ENCODE assay signal across 8 cellular contexts in the genomic region with DNA sequence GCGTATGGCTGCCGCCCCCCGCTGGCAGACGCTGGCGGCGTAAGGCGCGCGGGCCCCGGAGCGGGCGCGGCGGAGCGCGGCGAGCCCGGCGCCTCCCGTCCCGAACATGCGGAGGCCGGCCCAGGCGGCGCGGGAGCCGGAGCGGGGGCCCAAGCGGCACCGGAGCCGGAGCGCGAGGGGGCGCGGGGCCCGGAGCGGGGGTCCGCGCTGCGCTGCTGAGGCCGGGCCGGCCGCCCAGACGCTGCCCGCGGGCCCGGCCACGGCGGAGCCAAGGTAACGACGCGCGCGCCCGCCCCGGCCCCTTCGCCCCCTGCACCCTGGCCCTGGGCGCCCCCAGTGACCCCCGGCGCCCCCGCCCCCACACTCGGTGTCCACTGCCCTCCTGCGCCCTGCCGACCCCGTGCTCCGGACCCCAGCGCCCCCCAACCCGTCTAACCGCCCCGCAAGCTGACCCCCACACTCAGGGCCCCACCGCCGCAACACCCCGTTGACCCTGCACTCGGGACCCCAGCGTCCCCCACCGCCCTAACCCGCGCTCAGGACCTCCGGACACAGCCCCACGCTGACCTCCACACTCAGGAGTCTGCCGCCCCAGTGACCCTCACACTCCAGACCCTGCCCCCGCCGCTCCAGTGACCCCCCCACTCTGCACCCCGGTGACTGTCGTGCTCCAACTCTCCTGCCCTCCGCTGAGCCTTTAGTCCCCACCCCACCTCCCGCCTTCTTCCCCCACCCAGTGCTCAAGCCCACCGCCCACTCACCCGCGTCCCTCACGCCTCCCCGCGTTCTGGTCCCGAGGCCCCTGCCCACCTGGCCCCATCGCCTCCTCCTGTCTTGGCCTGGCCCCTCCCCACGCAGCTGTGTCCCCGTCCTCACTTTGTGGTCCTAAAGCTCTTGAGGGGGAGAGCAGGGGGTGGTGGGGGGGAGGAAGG. TPM values are rescaled to one million over a fixed set of nuclear protein-coding genes. Genes with fewer than 3 reads are reported as not detected.
DNase-seq lines count a peak whose midpoint lies in the region; ATAC-seq and TF ChIP-seq lines count a peak whose summit lies in the region.

A gene (plus strand): TSS at position 27 of the 932 bp plus-strand sequence. CDS start 28,601 bp downstream, outside the sequence.

- TF ChIP-seq POLR2A in right lobe of liver (IDR thresholded peaks at IDR 0.05), result no peak

- in situ Hi-C loops in mammary epithelial cell (cut with MboI; ENCODE audit: low sequenced_read_pairs in 2 of 2), result no loop called here

- H3K4me3 ChIP-seq in MG63 (peak within 1 kb of the TSS; percentile 64), mammary epithelial cell (replicated peaks in 1 of 3; ENCODE audit: insufficient read depth in 1 of 3, low read depth in 2 of 3, low read length in 3 of 3) (peak within 1 kb of the TSS; percentile 60 to 91 (median 86)), right lobe of liver (peak within 1 kb of the TSS; percentile 54 to 85 (median 68)), thoracic aorta (peak within 1 kb of the TSS; percentile 86)

- WGBS in mammary epithelial cell (ENCODE audit: low coverage, missing lambda C conversion rate), result 0% methylated on average over 5 of the region's 97 CpGs
- 0% methylated on average over 15 of the region's 97 CpGs for WGBS in right lobe of liver (ENCODE audit: insufficient coverage, low coverage, low lambda C conversion rate, missing lambda C conversion rate)

- intact Hi-C loops in mammary epithelial cell (cut with micrococcal nuclease) (loop anchor here (2.0 kb wide), 1 partner anchor 75 kb away; no protein-coding TSS in a partner anchor), right lobe of liver (cut with DNase I) (no loop called here)

- H3K27me3 ChIP-seq in MG63 (no peaks in the 10 kb centered on the region), mammary epithelial cell (ENCODE audit: insufficient read depth, low read length) (no peaks in the 10 kb centered on the region), right lobe of liver (no peaks in the 10 kb centered on the region), thoracic aorta (replicated peaks; ENCODE audit: insufficient read depth) (no peaks in the 10 kb centered on the region)

- peak within 1 kb of the TSS; percentile 75 for H2AFZ ChIP-seq in mammary epithelial cell (ENCODE audit: low read depth, low read length)

- dilution Hi-C loops in mammary epithelial cell (cut with HindIII; ENCODE audit: low sequenced_read_pairs), result no loop called here

- peak in 1 of 4 donors; percentile 3 for ATAC-seq in right lobe of liver
- ATAC-seq in thoracic aorta (ENCODE audit: insufficient number of reproducible peaks, low FRiP score, low read depth), result no peak

- H4K20me1 ChIP-seq in mammary epithelial cell (ENCODE audit: insufficient read depth, low read length), result peaks cover 12% of the 10 kb centered on the region

- H3K9me3 ChIP-seq in MG63, result no peaks in the 10 kb centered on the region
- H3K9me3 ChIP-seq in mammary epithelial cell (replicated peaks; ENCODE audit: insufficient read depth, low read length), result no peaks in the 10 kb centered on the region
- H3K9me3 ChIP-seq in right lobe of liver, result no peaks in the 10 kb centered on the region
- H3K9me3 ChIP-seq in thoracic aorta, result no peaks in the 10 kb centered on the region

- CTCF ChIA-PET in mammary epithelial cell (lab: Charles Lee; ENCODE audit: low non-redundant PET), result no interaction called here

- DNase-seq in activated T-cell treated with anti-CD3 and anti-CD28 coated beads for 1 hour (ENCODE audit: low read depth) (peak; percentile 26), MG63 (no peak), mammary epithelial cell (no peak), right lobe of liver (peak in 2 of 3 donors; percentile 51 to 70), thoracic aorta (ENCODE audit: low spot score) (no peak), SK-N-DZ (ENCODE audit: low spot score) (no peak), DMS79 treated with DMSO at 0.1 percent for 48 hours (lab: John Stamatoyannopoulos, UW) (no peak)
- DNase-seq in activated T-cell treated with anti-CD3 and anti-CD28 coated beads, Interleukin-2, amount 50 U/mL, for 1 hour, result no peak

- H3K4me1 ChIP-seq in mammary epithelial cell (ENCODE audit: insufficient read depth, low read length), result peaks cover 36% of the 10 kb centered on the region
- H3K4me1 ChIP-seq in right lobe of liver, result peaks cover 0 to 6% (median 2%) of the 10 kb centered on the region in 4 donors
- peaks cover 16 to 26% of the 10 kb centered on the region in 2 donors for H3K4me1 ChIP-seq in thoracic aorta (ENCODE audit: control insufficient read depth in 1 of 2, low read depth in 2 of 2)

- peak within 1 kb of the TSS; percentile 89 for H3K9ac ChIP-seq in mammary epithelial cell (ENCODE audit: insufficient read depth, low read length)

- peaks cover 53% of the 10 kb centered on the region for H3K79me2 ChIP-seq in mammary epithelial cell (ENCODE audit: insufficient read depth, low read length)

- no TSS peak for BruUV-seq in mammary epithelial cell (replicated peaks; lab: Mats Ljungman, UMichigan)

- no peaks in the 10 kb centered on the region for H3K36me3 ChIP-seq in MG63
- H3K36me3 ChIP-seq in mammary epithelial cell (ENCODE audit: insufficient read depth, low read length), result no peaks in the 10 kb centered on the region
- no peaks in the 10 kb centered on the region for H3K36me3 ChIP-seq in right lobe of liver
- no peaks in the 10 kb centered on the region for H3K36me3 ChIP-seq in thoracic aorta

- H3K27ac ChIP-seq in mammary epithelial cell (ENCODE audit: insufficient read depth, low read depth, low read length) (peak within 1 kb of the TSS; percentile 89), right lobe of liver (peak within 1 kb of the TSS; percentile 84 to 92 (median 92)), thoracic aorta (peak within 1 kb of the TSS; percentile 100)

- TF ChIP-seq CTCF in mammary epithelial cell (conservative IDR thresholded peaks at IDR 0.05 in 1 of 2, IDR thresholded peaks at IDR 0.05 in 1 of 2; ENCODE audit: extremely low read depth in 1 of 2, insufficient read depth in 1 of 2, low read depth in 1 of 2, low read length in 2 of 2) (no peak), right lobe of liver (IDR thresholded peaks at IDR 0.05) (peak in 2 of 4 donors; percentile 29 to 53), thoracic aorta (IDR thresholded peaks at IDR 0.05) (no peak)

- H3K4me2 ChIP-seq in mammary epithelial cell (ENCODE audit: insufficient read depth, low read depth, low read length), result peak within 1 kb of the TSS; percentile 95

RNA-seq across cellular contexts. Expression of the gene that starts here (rescaled TPM):
- 20.1 and 34.5 TPM in 2 replicates for total RNA-seq in MG63 (2014; rRNA removed; shearing (Covaris generic); ENCODE audit: low replicate concordance)
- 10 to 100 TPM; 63.5 to 70.8 TPM for total RNA-seq in mammary epithelial cell
- 57.6 TPM for polyA plus RNA-seq in mammary epithelial cell
- 55.0 TPM for polyA minus RNA-seq in mammary epithelial cell
- 10 to 100 TPM; 14.4 to 35.2 (median 22.6) TPM for total RNA-seq in right lobe of liver
- total RNA-seq in thoracic aorta, result 10 to 100 TPM; 55.5 to 92.4 TPM
- polyA plus RNA-seq in SK-N-DZ (2014; cell fraction: cytosol; rRNA removed), result 89.9 and 99.4 TPM in 2 replicates
- 481 and 510 TPM in 2 replicates for polyA plus RNA-seq in SK-N-DZ (2014; cell fraction: nucleus; rRNA removed)

Comparison
In these comparisons a context has a peak if more than half of its experiments do, and no peak if none do; other contexts are left out.
1. DNase-seq: peak in activated T-cell treated with anti-CD3 and anti-CD28 coated beads for 1 hour (single experiment) and right lobe of liver (2 of 3); none in activated T-cell treated with anti-CD3 and anti-CD28 coated beads, Interleukin-2, amount 50 U/mL, for 1 hour (single experiment), MG63 (single experiment), mammary epithelial cell (single experiment), thoracic aorta (single experiment), SK-N-DZ (single experiment) and DMS79 treated with DMSO at 0.1 percent for 48 hours (single experiment).
2. Peak in every context shown above with its lines, with median percentiles within 50 percentile points of each other: H3K4me3 ChIP-seq and H3K27ac ChIP-seq.